In genomic region chr4:123257563-123257962, GRCh38 we compare ENCODE assay signal across 24 cellular contexts.
DNase-seq lines count a peak whose midpoint lies in the region; ATAC-seq and TF ChIP-seq lines count a peak whose summit lies in the region.
"Had no signal": no experiment of that assay in that cellular context is flagged by ENCODE, and none has a peak within 500 bp of the region (broad histone marks: within the 10 kb centered on the region; RNA-seq: fewer than 3 reads in every experiment).

No MANE protein-coding gene starts in this region.

- DNase-seq in left ventricle myocardium inferior = no peak
- DNase-seq in cardiac septum (ENCODE audit: low spot score) = no peak
- DNase-seq in effector memory CD8-positive, alpha-beta T cell = no peak
- DNase-seq in natural killer cell = no peak
- no peak for DNase-seq in WERI-Rb-1
- no peak for DNase-seq in GM23338 (ENCODE audit: low spot score)
- DNase-seq: C1 segment of cervical spinal cord, DMS 273 treated with DMSO at 0.1 percent for 48 hours, H7, HFFc6, MM.1S, NCI-H1092, NCI-H1436 treated with DMSO at 0.1 percent for 48 hours, NCI-H2029, NCI-H345, NCI-H524 treated with DMSO at 0.1 percent for 48 hours, PC-9, SIG-M5 had no signal

- H3K9me3 Mint-ChIP-seq in effector memory CD8-positive, alpha-beta T cell = no peaks in the 10 kb centered on the region
- H3K9me3 Mint-ChIP-seq in natural killer cell = no peaks in the 10 kb centered on the region
- no peaks in the 10 kb centered on the region for H3K9me3 Mint-ChIP-seq in GM23338
- H3K9me3 Mint-ChIP-seq: HFFc6 had no signal

- peak overlapping the region; percentile 44 for H3K27ac ChIP-seq in left ventricle myocardium inferior (replicated peaks)
- no peak overlapping the region for H3K27ac ChIP-seq in WERI-Rb-1
- no peak overlapping the region for H3K27ac ChIP-seq in GM23338 (ENCODE audit: low read depth)
- H3K27ac ChIP-seq: A549, HL-60, PC-9, RWPE1 had no signal

- no peak for ATAC-seq in effector memory CD8-positive, alpha-beta T cell (replicated peaks)
- ATAC-seq in natural killer cell = peak; percentile 63 to 86 (median 68)
- no peak for ATAC-seq in HG03139 (IDR thresholded peaks at IDR 0.05; ENCODE audit: unreplicated experiment)
- ATAC-seq in HG02678 (IDR thresholded peaks at IDR 0.05; ENCODE audit: unreplicated experiment) = no peak
- no peak for ATAC-seq in GM23338
- ATAC-seq: A549, SK-N-SH treated with all-trans-retinoic acid at 6 μM for 48 hours had no signal

- no peaks in the 10 kb centered on the region for H3K36me3 ChIP-seq in left ventricle myocardium inferior
- peaks cover 4% of the 10 kb centered on the region; the same call in 1 of the 2 replicates for H3K36me3 ChIP-seq in WERI-Rb-1
- no peaks in the 10 kb centered on the region for H3K36me3 ChIP-seq in GM23338 (ENCODE audit: insufficient read depth)

- H4K20me1 ChIP-seq in GM23338 (replicated peaks; ENCODE audit: insufficient read depth) = no peaks in the 10 kb centered on the region

- no peaks in the 10 kb centered on the region for H3K79me2 ChIP-seq in GM23338 (replicated peaks; ENCODE audit: insufficient read depth)

- no peak overlapping the region for H3K4me2 ChIP-seq in GM23338
- H3K4me2 ChIP-seq: A549, PC-9 had no signal

- H3K4me3 Mint-ChIP-seq in effector memory CD8-positive, alpha-beta T cell = peak overlapping the region; percentile 1 to 5
- H3K4me3 Mint-ChIP-seq in natural killer cell (peak overlapping the region; percentile 66), GM23338 (no peak overlapping the region)
- H3K4me3 Mint-ChIP-seq: HFFc6 had no signal

- intact Hi-C loops in left ventricle myocardium inferior (cut with micrococcal nuclease) = no loop called here
- intact Hi-C loops in cardiac septum (cut with DNase I) = no loop called here
- intact Hi-C loops in natural killer cell (cut with micrococcal nuclease) = no loop called here

- H3K4me1 ChIP-seq in left ventricle myocardium inferior (peaks cover 36% of the 10 kb centered on the region), GM23338 (ENCODE audit: insufficient read depth) (no peaks in the 10 kb centered on the region)
- H3K4me1 ChIP-seq: A549 had no signal

- H2AFZ ChIP-seq in GM23338 = no peak overlapping the region
- H2AFZ ChIP-seq: PC-9 had no signal

- H3K9me2 ChIP-seq in GM23338 (ENCODE audit: insufficient read depth) = no peaks in the 10 kb centered on the region

- no peaks in the 10 kb centered on the region for H3F3A ChIP-seq in GM23338 (replicated peaks; ENCODE audit: low read depth)

- H3K27ac Mint-ChIP-seq in effector memory CD8-positive, alpha-beta T cell = peak overlapping the region; percentile 15 to 42
- peak overlapping the region; percentile 72 to 88 for H3K27ac Mint-ChIP-seq in natural killer cell
- H3K27ac Mint-ChIP-seq in GM23338 = no peak overlapping the region
- H3K27ac Mint-ChIP-seq: HFFc6 had no signal

- H3K27me3 ChIP-seq in left ventricle myocardium inferior (ENCODE audit: low read depth) (no peaks in the 10 kb centered on the region), WERI-Rb-1 (ENCODE audit: insufficient read depth, low read depth, severe bottlenecking) (no peaks in the 10 kb centered on the region), GM23338 (ENCODE audit: insufficient read depth) (no peaks in the 10 kb centered on the region)

- no peak overlapping the region for H3K4me3 ChIP-seq in left ventricle myocardium inferior
- no peak overlapping the region for H3K4me3 ChIP-seq in WERI-Rb-1 (ENCODE audit: low read depth, low read length)
- H3K4me3 ChIP-seq in GM23338 = no peak overlapping the region
- H3K4me3 ChIP-seq: A549, PC-9 had no signal

- peaks cover 11% of the 10 kb centered on the region for H3K36me3 Mint-ChIP-seq in effector memory CD8-positive, alpha-beta T cell (ENCODE audit: insufficient read depth)
- H3K36me3 Mint-ChIP-seq in natural killer cell (no peaks in the 10 kb centered on the region), GM23338 (ENCODE audit: low read depth) (no peaks in the 10 kb centered on the region; the same call in 2 of the 3 replicates)

- H3K4me1 Mint-ChIP-seq in effector memory CD8-positive, alpha-beta T cell (ENCODE audit: low read depth in 2 of 2) = peaks cover 3 to 8% of the 10 kb centered on the region in 2 donors
- peaks cover 53 to 55% of the 10 kb centered on the region in 2 donors for H3K4me1 Mint-ChIP-seq in natural killer cell
- peaks cover 3% of the 10 kb centered on the region; the same call in 1 of the 3 replicates for H3K4me1 Mint-ChIP-seq in GM23338

- no peak for TF ChIP-seq CTCF in left ventricle myocardium inferior (IDR thresholded peaks at IDR 0.05; ENCODE audit: borderline replicate concordance)
- TF ChIP-seq CTCF in natural killer cell (IDR thresholded peaks at IDR 0.05) = no peak
- no peak for TF ChIP-seq CTCF in WERI-Rb-1 (IDR thresholded peaks at IDR 0.05; ENCODE audit: low read depth, low read length)
- TF ChIP-seq CTCF in GM23338 (conservative IDR thresholded peaks at IDR 0.05; ENCODE audit: low read depth in 2 of 2) = no peak

- H3K27me3 Mint-ChIP-seq in effector memory CD8-positive, alpha-beta T cell = no peaks in the 10 kb centered on the region
- H3K27me3 Mint-ChIP-seq in natural killer cell (ENCODE audit: low read depth in 2 of 2) = no peaks in the 10 kb centered on the region
- no peaks in the 10 kb centered on the region for H3K27me3 Mint-ChIP-seq in GM23338 (ENCODE audit: insufficient read depth, low read depth, poor library complexity)

- no peaks in the 10 kb centered on the region for H3K9me3 ChIP-seq in left ventricle myocardium inferior (replicated peaks)
- H3K9me3 ChIP-seq in WERI-Rb-1 (ENCODE audit: severe bottlenecking) = no peaks in the 10 kb centered on the region
- H3K9me3 ChIP-seq: A549 had no signal

TF ChIP-seq in GM23338, 12 proteins besides CTCF, POLR2A, EP300 and RAD21 (continues in another document):
- TF ChIP-seq STAT1 (IDR thresholded peaks at IDR 0.05; ENCODE audit: unreplicated experiment) = no peak
- TF ChIP-seq ETS1 (IDR thresholded peaks at IDR 0.05) = no peak
- no peak for TF ChIP-seq ZNF462 (CRISPR knock-in tag; IDR thresholded peaks at IDR 0.05)

Comparison
In these comparisons a context has a peak if more than half of its experiments do, and no peak if none do; other contexts are left out.
1. ATAC-seq: peak in natural killer cell (3 of 3); none in effector memory CD8-positive, alpha-beta T cell (single experiment), HG03139 (single experiment), HG02678 (single experiment) and GM23338 (single experiment).